In genomic region chr2:169828141-169828811, GRCh38 we compare ENCODE assay signal across 1 cellular context.
A peak's percentile ranks its signal among the peaks of the same experiment; 100 is the strongest.
TF ChIP-seq lines count a peak whose summit lies in the region.

No MANE protein-coding gene starts in this region.

TF ChIP-seq in K562, 482 proteins besides CTCF, POLR2A, EP300 and RAD21 (continued from another document and continues in another):
- TF ChIP-seq ARID3B (CRISPR knock-in tag; IDR thresholded peaks at IDR 0.05; ENCODE audit: borderline replicate concordance), result no peak
- TF ChIP-seq MAFK (IDR thresholded peaks at IDR 0.05; ENCODE audit: low read length), result no peak
- no peak for TF ChIP-seq YBX1 (IDR thresholded peaks at IDR 0.05)
- no peak for TF ChIP-seq NFE2 (IDR thresholded peaks at IDR 0.05; ENCODE audit: low read depth)
- no peak for TF ChIP-seq MCM7 (IDR thresholded peaks at IDR 0.05)
- no peak for TF ChIP-seq RBFOX2 (IDR thresholded peaks at IDR 0.05; ENCODE audit: low read depth, low read length)
- TF ChIP-seq TCF15 (CRISPR knock-in tag; IDR thresholded peaks at IDR 0.05), result no peak
- no peak for TF ChIP-seq ZNF239 (CRISPR knock-in tag; IDR thresholded peaks at IDR 0.05)
- no peak for TF ChIP-seq ZNF134 (CRISPR knock-in tag; conservative IDR thresholded peaks at IDR 0.05)
- no peak for TF ChIP-seq CHD1 (IDR thresholded peaks at IDR 0.05; ENCODE audit: low read length)
- no peak for TF ChIP-seq GTF2A2 (tag; IDR thresholded peaks at IDR 0.05)
- TF ChIP-seq NFXL1 (CRISPR knock-in tag; IDR thresholded peaks at IDR 0.05), result no peak
- TF ChIP-seq AFF4 (CRISPR knock-in tag; IDR thresholded peaks at IDR 0.05), result 0 out of 2 replicates have a peak, but pooled peaks have one; percentile 66
- no peak for TF ChIP-seq MCM2 (IDR thresholded peaks at IDR 0.05; ENCODE audit: low read depth)
- TF ChIP-seq ZNF282 (CRISPR knock-in tag; IDR thresholded peaks at IDR 0.05), result no peak
- no peak for TF ChIP-seq NRF1 (conservative IDR thresholded peaks at IDR 0.05 in 1 of 2, IDR thresholded peaks at IDR 0.05 in 1 of 2)
- TF ChIP-seq MED1 (CRISPR knock-in tag; IDR thresholded peaks at IDR 0.05; ENCODE audit: borderline replicate concordance), result no peak
- TF ChIP-seq MAZ (CRISPR knock-in tag; conservative IDR thresholded peaks at IDR 0.05 in 1 of 2, IDR thresholded peaks at IDR 0.05 in 1 of 2), result no peak; a peak in 1 of 4 replicates
- no peak; the same call in 1 of the 2 replicates for TF ChIP-seq GTF2E2 (tag; IDR thresholded peaks at IDR 0.05)
- TF ChIP-seq LCOR (CRISPR knock-in tag; IDR thresholded peaks at IDR 0.05), result no peak; the same call in 1 of the 2 replicates
- no peak for TF ChIP-seq HEY1 (CRISPR knock-in tag; IDR thresholded peaks at IDR 0.05; ENCODE audit: borderline replicate concordance)
- TF ChIP-seq CBX5 (IDR thresholded peaks at IDR 0.05; ENCODE audit: borderline replicate concordance, low read depth), result no peak
- no peak for TF ChIP-seq ZNF436 (CRISPR knock-in tag; IDR thresholded peaks at IDR 0.05)
- no peak for TF ChIP-seq GTF2F1 (IDR thresholded peaks at IDR 0.05; ENCODE audit: low read depth, low read length)
- no peak for TF ChIP-seq SLC30A9 (CRISPR knock-in tag; IDR thresholded peaks at IDR 0.05)
- TF ChIP-seq TBP (optimal IDR thresholded peaks at IDR 0.05; ENCODE audit: low read depth, low read length), result peak; percentile 10
- TF ChIP-seq ZNF766 (CRISPR knock-in tag; conservative IDR thresholded peaks at IDR 0.05), result no peak
- no peak; the same call in 1 of the 2 replicates for TF ChIP-seq C11orf30 (IDR thresholded peaks at IDR 0.05; ENCODE audit: low read depth)
- no peak for TF ChIP-seq PHB (CRISPR knock-in tag; IDR thresholded peaks at IDR 0.05)
- no peak for TF ChIP-seq GTF2B (IDR thresholded peaks at IDR 0.05; ENCODE audit: extremely low read depth, insufficient read length)
- TF ChIP-seq ZNF785 (CRISPR knock-in tag; IDR thresholded peaks at IDR 0.05), result no peak
- no peak for TF ChIP-seq MTF1 (CRISPR knock-in tag; IDR thresholded peaks at IDR 0.05; ENCODE audit: borderline replicate concordance)
- TF ChIP-seq TAF1 (IDR thresholded peaks at IDR 0.05; ENCODE audit: control insufficient read depth, extremely low read depth, insufficient read depth, low read length, severe bottlenecking), result no peak
- no peak for TF ChIP-seq NELFE (IDR thresholded peaks at IDR 0.05; ENCODE audit: insufficient read depth, insufficient read length)
- no peak; the same call in 1 of the 2 replicates for TF ChIP-seq TAL1 (IDR thresholded peaks at IDR 0.05)
- no peak for TF ChIP-seq RFX7 (CRISPR knock-in tag; IDR thresholded peaks at IDR 0.05)
- no peak for TF ChIP-seq KDM4B (IDR thresholded peaks at IDR 0.05; ENCODE audit: borderline replicate concordance in 2 of 2, low read depth in 1 of 2)
- no peak for TF ChIP-seq ZNF24 (IDR thresholded peaks at IDR 0.05)
- TF ChIP-seq SMARCC2 (IDR thresholded peaks at IDR 0.05; ENCODE audit: low read depth), result no peak
- no peak for TF ChIP-seq ZMIZ1 (IDR thresholded peaks at IDR 0.05; ENCODE audit: low read depth in 2 of 2, low read length in 2 of 2)
- no peak for TF ChIP-seq PRPF4 (IDR thresholded peaks at IDR 0.05; ENCODE audit: insufficient read depth, low read depth, low read length, poor library complexity, severe bottlenecking)
- TF ChIP-seq PTBP1 (IDR thresholded peaks at IDR 0.05; ENCODE audit: low read depth, low read length), result no peak
- TF ChIP-seq ZBTB26 (CRISPR knock-in tag; IDR thresholded peaks at IDR 0.05), result no peak; the same call in 1 of the 2 replicates
- TF ChIP-seq ILF3 (IDR thresholded peaks at IDR 0.05; ENCODE audit: borderline replicate concordance), result no peak
- no peak for TF ChIP-seq NCOA6 (IDR thresholded peaks at IDR 0.05)
- TF ChIP-seq SIRT6 (IDR thresholded peaks at IDR 0.05; ENCODE audit: low read depth, low read length), result no peak
- TF ChIP-seq SIN3A (IDR thresholded peaks at IDR 0.05; ENCODE audit: borderline replicate concordance in 2 of 2, control insufficient read depth in 1 of 2, low read depth in 2 of 2, low read length in 2 of 2), result peak; percentile 85 to 97
- 0 out of 2 replicates have a peak, but pooled peaks have one; percentile 11 for TF ChIP-seq ZNF407 (IDR thresholded peaks at IDR 0.05; ENCODE audit: low read depth)
- no peak for TF ChIP-seq KDM5B (IDR thresholded peaks at IDR 0.05; ENCODE audit: insufficient replicate concordance, low read depth, low read length)
